17 cellular contexts compared by ENCODE assay signal in genomic region chr3:73024836-73025235, GRCh38. TPM values are rescaled to one million over a fixed set of nuclear protein-coding genes. Genes with fewer than 3 reads are reported as not detected.
DNase-seq lines count a peak whose midpoint lies in the region; ATAC-seq, FAIRE-seq and TF ChIP-seq lines count a peak whose summit lies in the region.
"Had no signal": no experiment of that assay in that cellular context is flagged by ENCODE, and none has a peak within 500 bp of the region (broad histone marks: within the 10 kb centered on the region; RNA-seq: fewer than 3 reads in every experiment).

No MANE protein-coding gene starts in this region.

- H3K18ac ChIP-seq in H9 (ENCODE audit: insufficient read length, low read depth, low read length): no peak overlapping the region

- in situ Hi-C loops in mammary epithelial cell (cut with MboI; ENCODE audit: low sequenced_read_pairs in 2 of 2): no loop called here
- in situ Hi-C loops in GM23248 (cut with MboI): no loop called here

- H3K79me2 ChIP-seq in H9 (ENCODE audit: insufficient read depth, low read length): peaks cover 64% of the 10 kb centered on the region; the same call in 1 of the 2 replicates
- H3K79me2 ChIP-seq in mammary epithelial cell (ENCODE audit: insufficient read depth, low read length): peaks cover 98% of the 10 kb centered on the region
- H3K79me2 ChIP-seq in GM23248 (ENCODE audit: insufficient read depth): peaks cover 94% of the 10 kb centered on the region

- no TSS peak for BruUV-seq in mammary epithelial cell (replicated peaks; lab: Mats Ljungman, UMichigan)

- no peak overlapping the region for H2BK12ac ChIP-seq in H9 (ENCODE audit: insufficient read length, low read depth, low read length)

- H3K27me3 Mint-ChIP-seq in H9 (ENCODE audit: low read depth): no peaks in the 10 kb centered on the region
- H3K27me3 Mint-ChIP-seq: activated CD8-positive, alpha-beta T cell treated with anti-CD3 and anti-CD28 coated beads for 36 hours had no signal

- no peak for TF ChIP-seq POLR2A in A549 (IDR thresholded peaks at IDR 0.05; ENCODE audit: low read length)

- TF ChIP-seq CTCF in A549 (IDR thresholded peaks at IDR 0.05) (no peak), H9 (conservative IDR thresholded peaks at IDR 0.05) (no peak), mammary epithelial cell (conservative IDR thresholded peaks at IDR 0.05 in 1 of 2, IDR thresholded peaks at IDR 0.05 in 1 of 2; ENCODE audit: extremely low read depth in 1 of 2, insufficient read depth in 1 of 2, low read depth in 1 of 2, low read length in 2 of 2) (no peak), kidney (IDR thresholded peaks at IDR 0.05; ENCODE audit: borderline replicate concordance, extremely low read depth, insufficient read depth) (no peak)

- no peak overlapping the region for H4K5ac ChIP-seq in H9 (ENCODE audit: insufficient read length, low read depth, low read length)

- POLR2A ChIA-PET in A549 (lab: Yijun Ruan, JAX): interaction anchor here (0.9 kb wide), 1 partner anchor 15 kb away, joined by 3 read pairs; no protein-coding TSS in a partner anchor

- ATAC-seq in A549: peak in 1 of 2 experiments; percentile 22; a peak in 1 of 6 replicates
- no peak for ATAC-seq in GM19397 (IDR thresholded peaks at IDR 0.05; ENCODE audit: unreplicated experiment)
- ATAC-seq: activated CD8-positive, alpha-beta T cell treated with anti-CD3 and anti-CD28 coated beads for 36 hours; Panc1 had no signal

- H3K9ac ChIP-seq in H9 (ENCODE audit: extremely low read depth, insufficient read length, low read length) (no peak overlapping the region), mammary epithelial cell (ENCODE audit: insufficient read depth, low read length) (no peak overlapping the region), GM23248 (no peak overlapping the region), kidney (ENCODE audit: low read length in 2 of 2) (no peak overlapping the region)

- H3K4me3 Mint-ChIP-seq in H9: peak overlapping the region in 1 of 2 experiments; percentile 65; a peak in 3 of 5 replicates
- H3K4me3 Mint-ChIP-seq: activated CD8-positive, alpha-beta T cell treated with anti-CD3 and anti-CD28 coated beads for 36 hours had no signal

- H3K27ac ChIP-seq in A549 (no peak overlapping the region), H9 (ENCODE audit: insufficient read length, low read depth, low read length) (no peak overlapping the region), mammary epithelial cell (ENCODE audit: insufficient read depth, low read depth, low read length) (no peak overlapping the region), layer of hippocampus (ENCODE audit: low read depth, low read length) (peak overlapping the region; percentile 79), GM23248 (no peak overlapping the region), kidney (ENCODE audit: low read depth in 2 of 2, low read length in 2 of 2) (no peak overlapping the region)
- H3K27ac ChIP-seq: adrenal gland, ovary had no signal

- H3K4me2 ChIP-seq in A549 (no peak overlapping the region), H9 (ENCODE audit: insufficient read depth, insufficient read length, low read length) (peak overlapping the region; percentile 15), mammary epithelial cell (ENCODE audit: insufficient read depth, low read depth, low read length) (peak overlapping the region; percentile 12), GM23248 (ENCODE audit: unreplicated experiment) (no peak overlapping the region)

- H3K56ac ChIP-seq in H9 (ENCODE audit: insufficient read length, low read depth, low read length): no peak overlapping the region

- H4K20me1 ChIP-seq in H9 (ENCODE audit: control insufficient read depth, insufficient read depth, insufficient read length): no peaks in the 10 kb centered on the region
- peaks cover 31% of the 10 kb centered on the region for H4K20me1 ChIP-seq in mammary epithelial cell (ENCODE audit: insufficient read depth, low read length)
- peaks cover 56% of the 10 kb centered on the region for H4K20me1 ChIP-seq in GM23248 (ENCODE audit: insufficient read depth)

- no peak overlapping the region for H2BK20ac ChIP-seq in H9 (ENCODE audit: low read depth, low read length, poor library complexity, severe bottlenecking)

- H3K4ac ChIP-seq in H9 (ENCODE audit: low read depth, low read length): no peak overlapping the region

- no peak overlapping the region for H4K91ac ChIP-seq in H9 (ENCODE audit: insufficient read length, low read depth, low read length)

- H3K27me3 ChIP-seq in H9 (ENCODE audit: insufficient read depth, low read length) (no peaks in the 10 kb centered on the region), mammary epithelial cell (ENCODE audit: insufficient read depth, low read length) (no peaks in the 10 kb centered on the region), layer of hippocampus (ENCODE audit: control insufficient read depth, insufficient read depth, low read length) (no peaks in the 10 kb centered on the region), GM23248 (replicated peaks; ENCODE audit: insufficient read depth) (no peaks in the 10 kb centered on the region)
- H3K27me3 ChIP-seq: adrenal gland had no signal

- H4K8ac ChIP-seq in H9 (replicated peaks; ENCODE audit: insufficient read length, low read depth, low read length): no peak overlapping the region

- intact Hi-C loops in mammary epithelial cell (cut with micrococcal nuclease): no loop called here
- intact Hi-C loops in kidney (cut with DNase I): no loop called here

- no peak overlapping the region for H3T11ph ChIP-seq in H9 (ENCODE audit: low read length)

- TF ChIP-seq EP300 in A549 (IDR thresholded peaks at IDR 0.05): no peak

- H3K4me1 ChIP-seq in A549 (peaks cover 35% of the 10 kb centered on the region), H9 (ENCODE audit: insufficient read depth, low read length) (peaks cover 5% of the 10 kb centered on the region; the same call in 1 of the 2 replicates), mammary epithelial cell (ENCODE audit: insufficient read depth, low read length) (peaks cover 20% of the 10 kb centered on the region), GM23248 (ENCODE audit: insufficient read depth) (peaks cover 20% of the 10 kb centered on the region), kidney (ENCODE audit: control insufficient read depth in 1 of 2, insufficient read depth in 1 of 2, low read depth in 1 of 2, low read length in 2 of 2) (no peaks in the 10 kb centered on the region)

- no peak overlapping the region for H3K14ac ChIP-seq in H9 (ENCODE audit: insufficient read depth, low read length)

- H2BK15ac ChIP-seq in H9 (ENCODE audit: low read depth, low read length): no peak overlapping the region

- no peak overlapping the region for H2AK5ac ChIP-seq in H9 (ENCODE audit: insufficient read length, low read length)

- H3K9me3 Mint-ChIP-seq in H9: no peaks in the 10 kb centered on the region
- H3K9me3 Mint-ChIP-seq: activated CD8-positive, alpha-beta T cell treated with anti-CD3 and anti-CD28 coated beads for 36 hours had no signal

- CTCF ChIA-PET in A549 (lab: Yijun Ruan, JAX): interaction anchor here (1.0 to 1.2 kb wide), 2 partner anchors 28 to 30 kb away, joined by 3 to 4 read pairs; partner anchors contain the start of gene PPP4R2
- CTCF ChIA-PET in mammary epithelial cell (lab: Charles Lee; ENCODE audit: low non-redundant PET): no interaction called here

- H3K23me2 ChIP-seq in H9 (ENCODE audit: insufficient read length, low read depth, low read length, poor library complexity, severe bottlenecking): no peaks in the 10 kb centered on the region

- H3K9me3 ChIP-seq in A549 (no peaks in the 10 kb centered on the region), H9 (ENCODE audit: control insufficient read depth, low read depth, low read length) (no peaks in the 10 kb centered on the region), mammary epithelial cell (replicated peaks; ENCODE audit: insufficient read depth, low read length) (no peaks in the 10 kb centered on the region), GM23248 (ENCODE audit: low read depth) (no peaks in the 10 kb centered on the region), kidney (ENCODE audit: control insufficient read depth in 1 of 2, low read length in 2 of 2) (no peaks in the 10 kb centered on the region)
- H3K9me3 ChIP-seq: adrenal gland, ovary had no signal

- H2BK5ac ChIP-seq in H9 (ENCODE audit: insufficient read length, low read length): no peak overlapping the region

- peaks cover 15% of the 10 kb centered on the region for H3F3A ChIP-seq in GM23248 (ENCODE audit: insufficient read depth)

- H3K9me2 ChIP-seq in GM23248 (ENCODE audit: insufficient read depth): no peaks in the 10 kb centered on the region

- H3K4me1 Mint-ChIP-seq in H9: peaks cover 55 to 63% of the 10 kb centered on the region in 2 experiments

- peak overlapping the region in 2 of 3 experiments; percentile 87 to 91; a peak in 6 of 7 replicates for H3K27ac Mint-ChIP-seq in H9

- no peaks in the 10 kb centered on the region for H3K36me3 ChIP-seq in mammary epithelial cell (ENCODE audit: insufficient read depth, low read length)
- H3K36me3 ChIP-seq in GM23248 (ENCODE audit: low read depth): no peaks in the 10 kb centered on the region
- no peaks in the 10 kb centered on the region for H3K36me3 ChIP-seq in kidney (ENCODE audit: control insufficient read depth in 1 of 2, insufficient read depth in 2 of 2, low read length in 2 of 2)
- H3K36me3 ChIP-seq: adrenal gland, ovary had no signal

- DNase-seq in A549 (ENCODE audit: low read depth in 1 of 2, low spot score in 1 of 2) (no peak), H9 (no peak), mammary epithelial cell (peak; percentile 39), NCI-H2171 (lab: John Stamatoyannopoulos, UW) (no peak), GM23248 (no peak), kidney (no peak)
- DNase-seq: activated CD8-positive, alpha-beta T cell treated with anti-CD3 and anti-CD28 coated beads for 36 hours; adrenal gland; glutamatergic neuron; kidney glomerular epithelial cell; NCI-H2107; NCI-H526 treated with DMSO at 0.1 percent for 48 hours; ovary; stimulated activated CD4-positive, alpha-beta T cell treated with anti-CD3 and anti-CD28 coated beads, Interleukin-4, amount 100 ng/mL, for 4 hours had no signal

- H2BK120ac ChIP-seq in H9 (ENCODE audit: low read depth, low read length, poor library complexity, severe bottlenecking): no peak overlapping the region

- peaks cover 2% of the 10 kb centered on the region for H3K79me1 ChIP-seq in H9 (ENCODE audit: insufficient read depth, low read depth, low read length, poor library complexity, severe bottlenecking)

- FAIRE-seq in A549 (lab: Jason Lieb, UNC): no peak
- no peak for FAIRE-seq in kidney (lab: Jason Lieb, UNC)

- H3K4me3 ChIP-seq in A549: no peak overlapping the region
- H3K4me3 ChIP-seq in mammary epithelial cell (replicated peaks in 1 of 3; ENCODE audit: insufficient read depth in 1 of 3, low read depth in 2 of 3, low read length in 3 of 3): no peak overlapping the region
- H3K4me3 ChIP-seq in GM23248: no peak overlapping the region
- no peak overlapping the region for H3K4me3 ChIP-seq in kidney (ENCODE audit: low read length in 2 of 2)
- H3K4me3 ChIP-seq: adrenal gland, ovary had no signal

- H3K23ac ChIP-seq in H9 (ENCODE audit: insufficient read length, low read depth, low read length): no peak overlapping the region

- dilution Hi-C loops in mammary epithelial cell (cut with HindIII; ENCODE audit: low sequenced_read_pairs): no loop called here

- peaks cover 3 to 11% (median 5%) of the 10 kb centered on the region in 3 experiments; a peak in 3 of 7 replicates for H3K36me3 Mint-ChIP-seq in H9 (ENCODE audit: insufficient read depth in 1 of 3, low read depth in 3 of 3)

- H2AFZ ChIP-seq in H9 (ENCODE audit: low read length) (no peak overlapping the region), mammary epithelial cell (ENCODE audit: low read depth, low read length) (no peak overlapping the region), GM23248 (no peak overlapping the region)

- TF ChIP-seq RAD21 in A549 (conservative IDR thresholded peaks at IDR 0.05 in 1 of 2, IDR thresholded peaks at IDR 0.05 in 1 of 2): no peak

RNA-seq across cellular contexts. Expression of gene PPP4R2, which starts 28.2 kb away (rescaled TPM):
- 42.9 and 68.4 TPM in 2 replicates for polyA plus RNA-seq in A549 (2011; rRNA removed)
- 7.9 and 8.2 TPM in 2 replicates for polyA plus RNA-seq in A549 (2012; cell fraction: cytosol; rRNA removed)
- 2.7 and 4.5 TPM in 2 replicates for polyA plus RNA-seq in A549 (2012; cell fraction: nucleus; rRNA removed)
- polyA plus RNA-seq in A549 (2017; fragmentation: RNase III; extraction: RNeasy Plus Mini Kit Qiagen cat#74134 plus additional on column Dnase treatment): 39.3 to 42.0 TPM (median 39.5 TPM) in 3 replicates
- polyA minus RNA-seq in A549 (2011; rRNA and poly(A)+ RNA removed): 9.8 and 11.9 TPM in 2 replicates
- total RNA-seq in H9 (2021): 123 and 132 TPM in 2 replicates
- 10 to 100 TPM; 57.0 to 74.4 TPM for total RNA-seq in mammary epithelial cell
- polyA plus RNA-seq in mammary epithelial cell: 13.5 TPM
- polyA minus RNA-seq in mammary epithelial cell: 14.8 TPM
- 41.1 and 46.6 TPM in 2 replicates for total RNA-seq in GM23248 (2014; rRNA removed; shearing (Covaris generic))
- polyA plus RNA-seq in GM23248 (2016; fragmentation: Nextera tagmentation; extraction: Ambion mirVana): 31.6 and 37.7 TPM in 2 replicates
- 72.0 TPM for total RNA-seq in kidney
- polyA plus RNA-seq in kidney (ENCODE audit: insufficient read depth, low read depth, low replicate concordance): 14.5 TPM

RNA-seq across cellular contexts. Expression of gene EBLN2, which starts 36.6 kb away (rescaled TPM):
- polyA plus RNA-seq in A549 (2011; rRNA removed): 3.0 and 4.1 TPM in 2 replicates
- 0.35 and 0.46 TPM in 2 replicates for polyA plus RNA-seq in A549 (2012; cell fraction: cytosol; rRNA removed)
- polyA plus RNA-seq in A549 (2012; cell fraction: nucleus; rRNA removed): 1.9 and 2.3 TPM in 2 replicates
- 1.4 to 1.8 TPM (median 1.4 TPM) in 3 replicates for polyA plus RNA-seq in A549 (2017; fragmentation: RNase III; extraction: RNeasy Plus Mini Kit Qiagen cat#74134 plus additional on column Dnase treatment)
- 7.7 and 7.9 TPM in 2 replicates for polyA minus RNA-seq in A549 (2011; rRNA and poly(A)+ RNA removed)
- 4.4 and 6.1 TPM in 2 replicates for total RNA-seq in H9 (2021)
- 1 to 10 TPM; 4.4 to 4.5 TPM for total RNA-seq in mammary epithelial cell
- polyA plus RNA-seq in mammary epithelial cell: 0.42 TPM
- not detected for polyA minus RNA-seq in mammary epithelial cell
- 1.6 and 3.0 TPM in 2 replicates for total RNA-seq in GM23248 (2014; rRNA removed; shearing (Covaris generic))
- 0.58 and 1.7 TPM in 2 replicates for polyA plus RNA-seq in GM23248 (2016; fragmentation: Nextera tagmentation; extraction: Ambion mirVana)
- 4.5 TPM for total RNA-seq in kidney
- polyA plus RNA-seq in kidney (ENCODE audit: insufficient read depth, low read depth, low replicate concordance): 0.24 TPM

Comparison
In these comparisons a context has a peak if more than half of its experiments do, and no peak if none do; other contexts are left out.
1. H3K4me2 ChIP-seq: peak in H9 (single experiment) and mammary epithelial cell (single experiment); none in A549 (single experiment) and GM23248 (single experiment).